ENCODE assay signal across 12 cellular contexts in genomic region chr6:138494312-138494711, GRCh38. TPM values are rescaled to one million over a fixed set of nuclear protein-coding genes. Genes with fewer than 3 reads are reported as not detected.
"Had no signal": no experiment of that assay in that cellular context is flagged by ENCODE, and none has a peak within 500 bp of the region (broad histone marks: within the 10 kb centered on the region; RNA-seq: fewer than 3 reads in every experiment).

No MANE protein-coding gene starts in this region.

- H3K9me3 ChIP-seq: right atrium auricular region, stomach, thoracic aorta had no signal

- H3K27ac ChIP-seq: brain microvascular endothelial cell, thoracic aorta had no signal

- H3K4me3 Mint-ChIP-seq: activated naive CD8-positive, alpha-beta T cell treated with anti-CD3 and anti-CD28 coated beads, Interleukin-2, amount 10 ng/mL, durations not matched to agents 7 days and 5 days; activated T-helper 1 cell treated with anti-CD3 and anti-CD28 coated beads, Interleukin-12 subunit alpha, Interleukin-12 subunit beta, Interleukin-2, Interleukin-4 antibody, amounts not matched to agents 30 ng/mL and 10 ng/mL and 1 ng/mL, durations not matched to agents 14 hours and 24 hours and 36 hours; naive thymus-derived CD8-positive, alpha-beta T cell had no signal

- H3K27me3 ChIP-seq: brain microvascular endothelial cell, right atrium auricular region, stomach had no signal

- ATAC-seq: naive thymus-derived CD8-positive, alpha-beta T cell had no signal

- FAIRE-seq: urothelium cell line had no signal

- DNase-seq: activated CD4-positive, alpha-beta T cell treated with anti-CD3 and anti-CD28 coated beads, Interleukin-2, amount 50 U/mL, for 1 hour; activated CD8-positive, alpha-beta memory T cell treated with anti-CD3 and anti-CD28 coated beads for 24 hours; activated naive CD4-positive, alpha-beta T cell; activated naive CD8-positive, alpha-beta T cell treated with anti-CD3 and anti-CD28 coated beads, Interleukin-2, amount 10 ng/mL, durations not matched to agents 7 days and 5 days; brain microvascular endothelial cell; head of caudate nucleus; naive thymus-derived CD8-positive, alpha-beta T cell; stomach had no signal

- H3K9me3 Mint-ChIP-seq: activated naive CD8-positive, alpha-beta T cell treated with anti-CD3 and anti-CD28 coated beads, Interleukin-2, amount 10 ng/mL, durations not matched to agents 7 days and 5 days; activated T-helper 1 cell treated with anti-CD3 and anti-CD28 coated beads, Interleukin-12 subunit alpha, Interleukin-12 subunit beta, Interleukin-2, Interleukin-4 antibody, amounts not matched to agents 30 ng/mL and 10 ng/mL and 1 ng/mL, durations not matched to agents 14 hours and 24 hours and 36 hours; naive thymus-derived CD8-positive, alpha-beta T cell had no signal

- H3K4me3 ChIP-seq: right atrium auricular region, stomach, thoracic aorta had no signal

- H3K27ac Mint-ChIP-seq: activated naive CD8-positive, alpha-beta T cell treated with anti-CD3 and anti-CD28 coated beads, Interleukin-2, amount 10 ng/mL, durations not matched to agents 7 days and 5 days; activated T-helper 1 cell treated with anti-CD3 and anti-CD28 coated beads, Interleukin-12 subunit alpha, Interleukin-12 subunit beta, Interleukin-2, Interleukin-4 antibody, amounts not matched to agents 30 ng/mL and 10 ng/mL and 1 ng/mL, durations not matched to agents 14 hours and 24 hours and 36 hours; naive thymus-derived CD8-positive, alpha-beta T cell had no signal

- H3K36me3 ChIP-seq: stomach, thoracic aorta had no signal

- H3K36me3 Mint-ChIP-seq: activated naive CD8-positive, alpha-beta T cell treated with anti-CD3 and anti-CD28 coated beads, Interleukin-2, amount 10 ng/mL, durations not matched to agents 7 days and 5 days; naive thymus-derived CD8-positive, alpha-beta T cell had no signal

RNA-seq across cellular contexts. Expression of gene NHSL1, which starts 5.0 kb away (rescaled TPM):
- polyA plus RNA-seq: naive thymus-derived CD8-positive, alpha-beta T cell had no signal
